In the genomic region with DNA sequence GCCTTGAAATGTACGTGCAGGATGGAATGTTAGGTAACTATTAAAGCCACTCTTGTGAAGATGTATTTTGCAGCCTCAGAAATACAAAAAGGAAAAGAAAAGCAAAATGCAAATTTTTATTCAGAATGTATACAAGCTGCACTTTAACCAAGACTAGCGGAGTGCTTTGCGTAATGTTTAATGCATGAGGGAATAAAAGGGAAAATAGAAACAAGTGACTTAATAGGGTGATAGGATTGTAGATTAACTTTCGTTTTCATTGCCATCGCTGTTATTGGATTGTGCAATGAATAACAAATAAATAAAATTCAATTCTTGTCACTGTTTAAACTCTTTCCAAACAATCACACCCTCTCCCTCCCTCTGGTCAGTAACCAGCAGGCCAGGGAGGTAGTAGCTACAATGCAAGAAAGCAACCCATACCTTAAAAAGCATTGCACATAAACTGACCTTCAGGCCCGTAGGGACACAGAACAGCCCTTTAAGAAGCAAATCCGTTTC, we compare ENCODE assay signal across 8 cellular contexts. TPM values are rescaled to one million over a fixed set of nuclear protein-coding genes. Genes with fewer than 3 reads are reported as not detected.
A peak's percentile ranks its signal among the peaks of the same experiment; 100 is the strongest.
DNase-seq lines count a peak whose midpoint lies in the region; ATAC-seq and TF ChIP-seq lines count a peak whose summit lies in the region.

No MANE protein-coding gene starts in this region.

- H3K4me2 ChIP-seq in Loucy (ENCODE audit: low read depth, low read length, poor library complexity, severe bottlenecking) = peak overlapping the region; percentile 92

- H3K27ac Mint-ChIP-seq in naive thymus-derived CD4-positive, alpha-beta T cell = peak overlapping the region; percentile 86 to 99 (median 95)

- no peaks in the 10 kb centered on the region for H3K9me3 ChIP-seq in Loucy (ENCODE audit: insufficient read depth, low read depth, low read length)
- no peaks in the 10 kb centered on the region for H3K9me3 ChIP-seq in naive thymus-derived CD4-positive, alpha-beta T cell (ENCODE audit: control insufficient read depth in 2 of 3, low read length in 3 of 3)

- H3K4me1 ChIP-seq in Loucy (ENCODE audit: insufficient read depth, low read length, poor library complexity, severe bottlenecking) = peaks cover 20% of the 10 kb centered on the region
- H3K4me1 ChIP-seq in naive thymus-derived CD4-positive, alpha-beta T cell (ENCODE audit: control insufficient read depth in 2 of 2, insufficient read depth in 2 of 2, low read length in 2 of 2) = peaks cover 17 to 25% of the 10 kb centered on the region in 2 donors

- peak overlapping the region; percentile 82 for H2AFZ ChIP-seq in Loucy (ENCODE audit: low read length)

- peaks cover 0 to 25% (median 0%) of the 10 kb centered on the region in 5 donors for H3K36me3 Mint-ChIP-seq in naive thymus-derived CD4-positive, alpha-beta T cell

- H3K27ac ChIP-seq in naive thymus-derived CD4-positive, alpha-beta T cell (ENCODE audit: low read depth, low read length) = peak overlapping the region; percentile 96

- peak overlapping the region; percentile 89 to 100 (median 96) for H3K4me3 Mint-ChIP-seq in naive thymus-derived CD4-positive, alpha-beta T cell

- no peaks in the 10 kb centered on the region for H3K27me3 Mint-ChIP-seq in naive thymus-derived CD4-positive, alpha-beta T cell

- H3K36me3 ChIP-seq in GM06990 (ENCODE audit: control insufficient read depth, insufficient read depth, low read length) (no peaks in the 10 kb centered on the region; the same call in 1 of the 2 replicates), Loucy (ENCODE audit: insufficient read depth, low read length) (peaks cover 33% of the 10 kb centered on the region)
- H3K36me3 ChIP-seq in naive thymus-derived CD4-positive, alpha-beta T cell (ENCODE audit: control insufficient read depth in 2 of 3, insufficient read depth in 3 of 3, low read length in 3 of 3) = peaks cover 0 to 5% (median 0%) of the 10 kb centered on the region in 3 experiments

- H3F3A ChIP-seq in Loucy (ENCODE audit: low read depth) = no peaks in the 10 kb centered on the region

- peaks cover 0 to 4% (median 0%) of the 10 kb centered on the region in 11 donors for H3K9me3 Mint-ChIP-seq in naive thymus-derived CD4-positive, alpha-beta T cell

- H3K79me2 ChIP-seq in Loucy (ENCODE audit: insufficient read depth, low read length) = peaks cover 57% of the 10 kb centered on the region

- no peak for DNase-seq in GM06990 (ENCODE audit: extremely low read depth, insufficient read length)
- DNase-seq in choroid plexus epithelial cell (ENCODE audit: low read depth) = no peak
- peak in 1 of 9 donors; percentile 6 for DNase-seq in naive thymus-derived CD4-positive, alpha-beta T cell
- no peak for DNase-seq in GDM1 (lab: John Stamatoyannopoulos, UW)
- DNase-seq in amniotic stem cell (lab: John Stamatoyannopoulos, UW) = no peak

- H3K4me3 ChIP-seq in GM06990 (replicated peaks; ENCODE audit: low read depth, low read length) (peak overlapping the region; percentile 73), Loucy (ENCODE audit: low read length, poor library complexity, severe bottlenecking) (peak overlapping the region; percentile 99), choroid plexus epithelial cell (ENCODE audit: low read depth, low read length) (peak overlapping the region; percentile 94)
- H3K4me3 ChIP-seq in naive thymus-derived CD4-positive, alpha-beta T cell (ENCODE audit: low read length) = peak overlapping the region; percentile 70

- POLR2A ChIA-PET in naive thymus-derived CD4-positive, alpha-beta T cell (lab: Charles Lee) = interaction anchor here (1.1 to 1.5 kb wide), 2 partner anchors 8 to 97 kb away, joined by 3 to 7 read pairs; no protein-coding TSS in a partner anchor

- no peak for ATAC-seq in naive thymus-derived CD4-positive, alpha-beta T cell
- no peak for ATAC-seq in HG03045 (IDR thresholded peaks at IDR 0.05; ENCODE audit: unreplicated experiment)
- ATAC-seq in HG03342 (IDR thresholded peaks at IDR 0.05; ENCODE audit: unreplicated experiment) = no peak

- no peak for TF ChIP-seq CTCF in GM06990 (IDR thresholded peaks at IDR 0.05; ENCODE audit: insufficient read depth, low read length, poor library complexity, severe bottlenecking)
- TF ChIP-seq CTCF in Loucy (conservative IDR thresholded peaks at IDR 0.05; ENCODE audit: low read length) = no peak
- no peak for TF ChIP-seq CTCF in choroid plexus epithelial cell (conservative IDR thresholded peaks at IDR 0.05; ENCODE audit: low read depth, low read length)

- H3K27me3 ChIP-seq in GM06990 (replicated peaks; ENCODE audit: control insufficient read depth, insufficient read depth, low read length) (no peaks in the 10 kb centered on the region), Loucy (ENCODE audit: insufficient read depth, low read length, poor library complexity, severe bottlenecking) (peaks cover 31% of the 10 kb centered on the region)
- H3K27me3 ChIP-seq in naive thymus-derived CD4-positive, alpha-beta T cell (ENCODE audit: control insufficient read depth in 2 of 2, insufficient read depth in 2 of 2, low read length in 2 of 2) = no peaks in the 10 kb centered on the region

- CTCF ChIA-PET in naive thymus-derived CD4-positive, alpha-beta T cell (lab: Charles Lee) = interaction anchor here (0.5 kb wide), 1 partner anchor 703 kb away, joined by 3 read pairs; no protein-coding TSS in a partner anchor

- intact Hi-C loops in naive thymus-derived CD4-positive, alpha-beta T cell (cut with micrococcal nuclease) = loop anchor here (1.0 to 10.0 kb wide), 12 partner anchors 30 to 632 kb away; a partner anchor contains a TSS

- peaks cover 22 to 45% (median 37%) of the 10 kb centered on the region in 7 donors for H3K4me1 Mint-ChIP-seq in naive thymus-derived CD4-positive, alpha-beta T cell

- H4K20me1 ChIP-seq in Loucy (ENCODE audit: insufficient read depth, low read length, poor library complexity, severe bottlenecking) = peaks cover 41% of the 10 kb centered on the region

- H3K9ac ChIP-seq in Loucy (ENCODE audit: low read depth, low read length, poor library complexity, severe bottlenecking) = peak overlapping the region; percentile 99

- H3K9me2 ChIP-seq in Loucy (replicated peaks; ENCODE audit: low read depth, low read length) = no peaks in the 10 kb centered on the region

RNA-seq across cellular contexts. Expression of a gene that starts 0.6 kb away (rescaled TPM):
- 100 to 1,000 TPM in 3 of 5 experiments, 10 to 100 TPM in 2; 51.3 to 417 (median 144) TPM for total RNA-seq in naive thymus-derived CD4-positive, alpha-beta T cell
- 10 to 100 TPM; 12.6 to 23.7 TPM for polyA plus RNA-seq in naive thymus-derived CD4-positive, alpha-beta T cell
